ENCODE assay signal across 11 cellular contexts in genomic region chr12:11838403-11838802, GRCh38.
DNase-seq lines count a peak whose midpoint lies in the region; ATAC-seq, FAIRE-seq and TF ChIP-seq lines count a peak whose summit lies in the region.
"Had no signal": no experiment of that assay in that cellular context is flagged by ENCODE, and none has a peak within 500 bp of the region (broad histone marks: within the 10 kb centered on the region; RNA-seq: fewer than 3 reads in every experiment).

No MANE protein-coding gene starts in this region.

- DNase-seq in adipocyte (ENCODE audit: low read depth) (no peak), left ventricle myocardium superior (no peak), gastrocnemius medialis (no peak), vagina (ENCODE audit: extremely low spot score in 2 of 2) (no peak), urothelium cell line (ENCODE audit: low spot score) (no peak), posterior vena cava (ENCODE audit: low spot score) (no peak), HAP-1 (ENCODE audit: low spot score in 2 of 2) (no peak)
- DNase-seq: activated CD4-positive, alpha-beta T cell treated with anti-CD3 and anti-CD28 coated beads, Interleukin-2, amount 50 U/mL, for 1 hour; effector CD8-positive, alpha-beta T cell; KBM-7 had no signal

- ATAC-seq in left ventricle myocardium superior, result peak; percentile 30
- peak in 1 of 2 donors; percentile 28 for ATAC-seq in gastrocnemius medialis

- peaks cover 37 to 94% (median 68%) of the 10 kb centered on the region in 10 experiments for H3K4me1 ChIP-seq in BLaER1 treated with 17β-estradiol and CSF1 and Interleukin-3, amounts not matched to agents 10 nM and 100 nM
- peaks cover 60% of the 10 kb centered on the region for H3K4me1 ChIP-seq in adipocyte (ENCODE audit: control insufficient read depth, insufficient read depth, low read length)
- peaks cover 14 to 19% of the 10 kb centered on the region in 2 donors for H3K4me1 ChIP-seq in gastrocnemius medialis
- peaks cover 42% of the 10 kb centered on the region for H3K4me1 ChIP-seq in vagina
- no peaks in the 10 kb centered on the region for H3K4me1 ChIP-seq in HAP-1

- no peak for FAIRE-seq in urothelium cell line (lab: Jason Lieb, UNC)

- H3K36me3 ChIP-seq in BLaER1 treated with 17β-estradiol and CSF1 and Interleukin-3, amounts not matched to agents 10 nM and 100 nM, result peaks cover 31 to 73% (median 57%) of the 10 kb centered on the region in 11 experiments
- H3K36me3 ChIP-seq in adipocyte (ENCODE audit: control insufficient read depth, insufficient read depth, low read length, severe bottlenecking), result peaks cover 14% of the 10 kb centered on the region
- no peaks in the 10 kb centered on the region for H3K36me3 ChIP-seq in gastrocnemius medialis
- no peaks in the 10 kb centered on the region for H3K36me3 ChIP-seq in vagina
- no peaks in the 10 kb centered on the region for H3K36me3 ChIP-seq in HAP-1 (replicated peaks)

- no peaks in the 10 kb centered on the region for H3K27me3 ChIP-seq in BLaER1 treated with 17β-estradiol and CSF1 and Interleukin-3, amounts not matched to agents 10 nM and 100 nM
- no peaks in the 10 kb centered on the region for H3K27me3 ChIP-seq in adipocyte (replicated peaks; ENCODE audit: control insufficient read depth, insufficient read depth, low read length)
- H3K27me3 ChIP-seq in gastrocnemius medialis, result no peaks in the 10 kb centered on the region
- H3K27me3 ChIP-seq in vagina, result no peaks in the 10 kb centered on the region
- H3K27me3 ChIP-seq in HAP-1 (ENCODE audit: low read depth), result no peaks in the 10 kb centered on the region

- TF ChIP-seq CTCF in gastrocnemius medialis (IDR thresholded peaks at IDR 0.05 in 4 of 5, conservative IDR thresholded peaks at IDR 0.05 in 1 of 5) (no peak), vagina (IDR thresholded peaks at IDR 0.05) (no peak)

- H4K20me1 ChIP-seq in BLaER1 treated with 17β-estradiol and CSF1 and Interleukin-3, amounts not matched to agents 10 nM and 100 nM, result 0 out of 22 replicates have a peak, but pooled peaks cover 0 to 5% (median 0%) of the 10 kb centered on the region in 11 experiments

- H3K4me3 ChIP-seq in BLaER1 treated with 17β-estradiol and CSF1 and Interleukin-3, amounts not matched to agents 10 nM and 100 nM, result no peak overlapping the region
- H3K4me3 ChIP-seq in adipocyte (ENCODE audit: low read length), result peak overlapping the region; percentile 33
- H3K4me3 ChIP-seq in gastrocnemius medialis, result no peak overlapping the region
- H3K4me3 ChIP-seq in vagina, result no peak overlapping the region
- no peak overlapping the region for H3K4me3 ChIP-seq in HAP-1

- intact Hi-C loops in left ventricle myocardium superior (cut with micrococcal nuclease), result no loop called here
- intact Hi-C loops in gastrocnemius medialis (cut with DNase I; ENCODE audit: low total_unique reads), result no loop called here
- intact Hi-C loops in vagina (cut with DNase I), result loop anchor here (10.0 kb wide), 1 partner anchor 84 kb away; no protein-coding TSS in a partner anchor
- intact Hi-C loops in posterior vena cava (cut with DNase I), result no loop called here

- in situ Hi-C loops in gastrocnemius medialis (cut with MboI; ENCODE audit: low sequenced_read_pairs in 4 of 4), result no loop called here
- in situ Hi-C loops in HAP-1 (cut with MboI; ENCODE audit: low sequenced_read_pairs), result no loop called here

- no peak for TF ChIP-seq POLR2A in gastrocnemius medialis (IDR thresholded peaks at IDR 0.05)
- no peak for TF ChIP-seq POLR2A in vagina (IDR thresholded peaks at IDR 0.05)

- H3K4me2 ChIP-seq in BLaER1 treated with 17β-estradiol and CSF1 and Interleukin-3, amounts not matched to agents 10 nM and 100 nM, result peak overlapping the region in 9 of 11 experiments; percentile 48 to 92 (median 74); a peak in 17 of 22 replicates

- H3K9ac ChIP-seq in BLaER1 treated with 17β-estradiol and CSF1 and Interleukin-3, amounts not matched to agents 10 nM and 100 nM, result peak overlapping the region in 7 of 11 experiments; percentile 2 to 83 (median 52); a peak in 12 of 22 replicates
- peak overlapping the region; percentile 72 for H3K9ac ChIP-seq in adipocyte (ENCODE audit: low read length)

- peaks cover 0 to 11% (median 0%) of the 10 kb centered on the region in 11 experiments; a peak in 5 of 22 replicates for H3K9me3 ChIP-seq in BLaER1 treated with 17β-estradiol and CSF1 and Interleukin-3, amounts not matched to agents 10 nM and 100 nM (replicated peaks in 1 of 11)
- H3K9me3 ChIP-seq in adipocyte (ENCODE audit: control insufficient read depth, low read length), result no peaks in the 10 kb centered on the region
- H3K9me3 ChIP-seq in gastrocnemius medialis, result no peaks in the 10 kb centered on the region
- H3K9me3 ChIP-seq in vagina, result no peaks in the 10 kb centered on the region
- H3K9me3 ChIP-seq in HAP-1, result no peaks in the 10 kb centered on the region

- peak overlapping the region; percentile 1 to 94 (median 81); a peak in 19 of 22 replicates for H3K27ac ChIP-seq in BLaER1 treated with 17β-estradiol and CSF1 and Interleukin-3, amounts not matched to agents 10 nM and 100 nM
- H3K27ac ChIP-seq in gastrocnemius medialis (peak overlapping the region; percentile 49 to 67 (median 55)), vagina (no peak overlapping the region)
